In the genomic region with DNA sequence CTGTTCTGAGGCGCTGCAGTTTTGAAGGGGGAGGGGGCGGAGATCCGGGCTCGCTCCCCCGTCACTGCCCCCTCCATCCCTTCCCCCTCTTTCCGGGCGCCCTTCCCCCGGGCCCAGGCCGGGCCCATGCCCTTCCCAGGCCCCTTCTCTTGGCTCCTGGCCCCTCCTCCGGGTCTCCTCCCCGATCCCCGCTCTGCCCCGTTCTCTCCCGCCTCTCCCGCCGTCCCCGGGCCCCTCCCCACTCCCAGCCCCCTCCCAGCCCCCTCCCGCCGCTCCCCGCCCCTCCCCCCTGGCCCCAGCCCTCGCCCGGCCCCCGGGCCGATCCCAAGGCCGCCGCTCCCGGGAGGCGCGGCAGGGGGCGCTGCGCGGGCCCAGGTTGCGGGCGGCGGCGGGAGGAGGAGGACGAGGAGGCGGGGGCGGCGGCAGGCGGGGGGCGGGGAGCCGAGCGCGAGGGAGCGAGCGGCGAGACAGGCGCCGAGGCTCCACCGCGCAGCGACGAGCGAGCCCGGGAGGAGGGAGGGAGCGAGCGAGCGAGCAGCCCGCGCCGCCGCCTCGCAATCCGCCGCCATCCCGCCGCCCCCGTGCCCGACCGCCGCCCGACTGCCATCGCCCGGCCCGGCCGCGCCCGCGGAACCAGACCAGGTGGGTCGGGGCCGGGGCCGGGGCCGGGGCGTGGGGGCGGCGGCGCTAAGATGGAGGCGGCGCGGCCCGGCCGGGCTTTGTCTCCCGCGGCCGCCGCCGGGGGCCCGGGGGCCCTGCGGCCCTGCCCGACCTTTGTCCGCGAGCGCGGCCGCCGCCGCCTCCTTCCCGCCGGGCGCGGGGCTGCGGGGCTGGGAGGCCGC, we compare ENCODE assay signal across 8 cellular contexts. TPM values are rescaled to one million over a fixed set of nuclear protein-coding genes. Genes with fewer than 3 reads are reported as not detected.
DNase-seq lines count a peak whose midpoint lies in the region; ATAC-seq and TF ChIP-seq lines count a peak whose summit lies in the region.

Gene PRRC2B (plus strand): TSS at position 465 of the 842 bp plus-strand sequence. CDS start 36,059 bp downstream, outside the sequence.

- TF ChIP-seq CTCF in Peyer's patch (IDR thresholded peaks at IDR 0.05) = peak in 5 of 6 experiments; percentile 24 to 75 (median 60)
- TF ChIP-seq CTCF in fibroblast of lung (conservative IDR thresholded peaks at IDR 0.05 in 1 of 2, IDR thresholded peaks at IDR 0.05 in 1 of 2; ENCODE audit: low read depth in 1 of 2, low read length in 2 of 2) = peak in 1 of 2 donors; percentile 27

- peak; percentile 77 to 87 (median 81) for DNase-seq in CD4-positive, CD25-positive, alpha-beta regulatory T cell
- DNase-seq in Peyer's patch = peak; percentile 84 to 92 (median 90)
- peak; percentile 72 to 82 for DNase-seq in activated T-helper 1 cell treated with anti-CD3 and anti-CD28 coated beads, Interleukin-2, amount 50 U/mL, for 16 hours (ENCODE audit: low read depth in 1 of 2, low spot score in 1 of 2)
- peak; percentile 70 to 77 for DNase-seq in fibroblast of lung (ENCODE audit: low read depth in 2 of 2)
- DNase-seq in naive B cell = peak; percentile 82

- H3K36me3 Mint-ChIP-seq in CD4-positive, CD25-positive, alpha-beta regulatory T cell = no peaks in the 10 kb centered on the region
- H3K36me3 Mint-ChIP-seq in naive B cell = no peaks in the 10 kb centered on the region
- no peaks in the 10 kb centered on the region for H3K36me3 Mint-ChIP-seq in stimulated activated memory B cell treated with anti-CD40 and anti-IgM and Interleukin-4, amounts not matched to agents 10 μg/mL and 1 μg/mL and 100 μg/mL, for 72 hours

- peak within 1 kb of the TSS; percentile 92 to 95 (median 94) for H3K4me3 Mint-ChIP-seq in CD4-positive, CD25-positive, alpha-beta regulatory T cell
- H3K4me3 Mint-ChIP-seq in naive B cell = peak within 1 kb of the TSS; percentile 79 to 95 (median 94)
- H3K4me3 Mint-ChIP-seq in stimulated activated memory B cell treated with anti-CD40 and anti-IgM and Interleukin-4, amounts not matched to agents 10 μg/mL and 1 μg/mL and 100 μg/mL, for 72 hours = peak within 1 kb of the TSS; percentile 88

- peak within 1 kb of the TSS; percentile 24 for H2AFZ ChIP-seq in fibroblast of lung (ENCODE audit: low read length)

- no peaks in the 10 kb centered on the region for H3K9me3 ChIP-seq in CD4-positive, CD25-positive, alpha-beta regulatory T cell (ENCODE audit: control insufficient read depth in 2 of 2, low read length in 2 of 2)
- H3K9me3 ChIP-seq in HUES6 (ENCODE audit: control insufficient read depth, insufficient read depth, low read depth, low read length) (no peaks in the 10 kb centered on the region), Peyer's patch (no peaks in the 10 kb centered on the region), fibroblast of lung (ENCODE audit: control insufficient read depth, insufficient read depth, low read depth, low read length) (no peaks in the 10 kb centered on the region)

- peak within 1 kb of the TSS; percentile 88 for H3K9ac ChIP-seq in HUES6 (ENCODE audit: low read length)
- peak within 1 kb of the TSS; percentile 87 for H3K9ac ChIP-seq in fibroblast of lung (ENCODE audit: insufficient read depth, low read length)

- peak within 1 kb of the TSS; percentile 96 to 97 (median 97) for H3K27ac Mint-ChIP-seq in CD4-positive, CD25-positive, alpha-beta regulatory T cell
- peak within 1 kb of the TSS; percentile 89 to 99 (median 98) for H3K27ac Mint-ChIP-seq in naive B cell
- H3K27ac Mint-ChIP-seq in stimulated activated memory B cell treated with anti-CD40 and anti-IgM and Interleukin-4, amounts not matched to agents 10 μg/mL and 1 μg/mL and 100 μg/mL, for 72 hours = peak within 1 kb of the TSS; percentile 86

- H3K79me2 ChIP-seq in fibroblast of lung (ENCODE audit: control insufficient read depth, insufficient read depth, low read length) = peaks cover 43% of the 10 kb centered on the region

- H3K9me3 Mint-ChIP-seq in CD4-positive, CD25-positive, alpha-beta regulatory T cell = peaks cover 0 to 1% (median 0%) of the 10 kb centered on the region in 7 donors
- no peaks in the 10 kb centered on the region for H3K9me3 Mint-ChIP-seq in naive B cell
- no peaks in the 10 kb centered on the region for H3K9me3 Mint-ChIP-seq in stimulated activated memory B cell treated with anti-CD40 and anti-IgM and Interleukin-4, amounts not matched to agents 10 μg/mL and 1 μg/mL and 100 μg/mL, for 72 hours

- H3K4me1 ChIP-seq in CD4-positive, CD25-positive, alpha-beta regulatory T cell (ENCODE audit: control insufficient read depth, insufficient read depth, low read length, poor library complexity, severe bottlenecking) = peaks cover 52% of the 10 kb centered on the region
- H3K4me1 ChIP-seq in HUES6 (ENCODE audit: control insufficient read depth, insufficient read depth, low read length) (peaks cover 46% of the 10 kb centered on the region), Peyer's patch (peaks cover 0 to 36% (median 29%) of the 10 kb centered on the region in 4 donors), fibroblast of lung (ENCODE audit: control insufficient read depth, extremely low read depth, insufficient read depth, low read length) (peaks cover 25% of the 10 kb centered on the region)

- H3K4me1 Mint-ChIP-seq in CD4-positive, CD25-positive, alpha-beta regulatory T cell = peaks cover 21 to 50% (median 41%) of the 10 kb centered on the region in 4 donors
- H3K4me1 Mint-ChIP-seq in naive B cell = peaks cover 43 to 48% (median 45%) of the 10 kb centered on the region in 3 donors
- peaks cover 48% of the 10 kb centered on the region for H3K4me1 Mint-ChIP-seq in stimulated activated memory B cell treated with anti-CD40 and anti-IgM and Interleukin-4, amounts not matched to agents 10 μg/mL and 1 μg/mL and 100 μg/mL, for 72 hours

- no peaks in the 10 kb centered on the region for H3K36me3 ChIP-seq in CD4-positive, CD25-positive, alpha-beta regulatory T cell (ENCODE audit: control insufficient read depth, insufficient read depth, low read length)
- peaks cover 6% of the 10 kb centered on the region; the same call in 1 of the 2 replicates for H3K36me3 ChIP-seq in HUES6 (ENCODE audit: control insufficient read depth, insufficient read depth, low read length)
- no peaks in the 10 kb centered on the region for H3K36me3 ChIP-seq in Peyer's patch
- H3K36me3 ChIP-seq in fibroblast of lung (ENCODE audit: control insufficient read depth, insufficient read depth, low read length) = no peaks in the 10 kb centered on the region

- no peaks in the 10 kb centered on the region for H3K27me3 Mint-ChIP-seq in CD4-positive, CD25-positive, alpha-beta regulatory T cell
- no peaks in the 10 kb centered on the region for H3K27me3 Mint-ChIP-seq in naive B cell
- no peaks in the 10 kb centered on the region for H3K27me3 Mint-ChIP-seq in stimulated activated memory B cell treated with anti-CD40 and anti-IgM and Interleukin-4, amounts not matched to agents 10 μg/mL and 1 μg/mL and 100 μg/mL, for 72 hours

- peak; percentile 53 to 62 for ATAC-seq in CD4-positive, CD25-positive, alpha-beta regulatory T cell (ENCODE audit: low read depth in 2 of 2)
- ATAC-seq in GM19452 (IDR thresholded peaks at IDR 0.05; ENCODE audit: unreplicated experiment) = peak; percentile 40
- peak; percentile 49 to 59 for ATAC-seq in naive B cell (ENCODE audit: low read depth in 2 of 2)
- peak; percentile 79 for ATAC-seq in stimulated activated memory B cell treated with anti-CD40 and anti-IgM and Interleukin-4, amounts not matched to agents 10 μg/mL and 1 μg/mL and 100 μg/mL, for 72 hours

- H3K4me2 ChIP-seq in fibroblast of lung (ENCODE audit: extremely low read depth, insufficient read depth, low read length) = peak within 1 kb of the TSS; percentile 97

- peak within 1 kb of the TSS; percentile 88 for H3K27ac ChIP-seq in CD4-positive, CD25-positive, alpha-beta regulatory T cell (ENCODE audit: insufficient read depth, low read length, poor library complexity, severe bottlenecking)
- H3K27ac ChIP-seq in HUES6 (ENCODE audit: low read depth, low read length) (peak within 1 kb of the TSS; percentile 91), Peyer's patch (peak within 1 kb of the TSS; percentile 96 to 99 (median 97)), fibroblast of lung (ENCODE audit: insufficient read depth, low read length) (peak within 1 kb of the TSS; percentile 78)

- H3K4me3 ChIP-seq in CD4-positive, CD25-positive, alpha-beta regulatory T cell (ENCODE audit: low read depth, low read length) = peak within 1 kb of the TSS; percentile 88
- H3K4me3 ChIP-seq in HUES6 (ENCODE audit: low read depth, low read length) (peak within 1 kb of the TSS; percentile 81), Peyer's patch (peak within 1 kb of the TSS; percentile 79 to 94 (median 86)), fibroblast of lung (replicated peaks in 1 of 4; ENCODE audit: control extremely low read depth in 1 of 4, insufficient read depth in 1 of 4, low read depth in 3 of 4, low read length in 4 of 4) (peak within 1 kb of the TSS; percentile 68 to 90 (median 80))

- H4K20me1 ChIP-seq in fibroblast of lung (ENCODE audit: control insufficient read depth, extremely low read depth, insufficient read depth, low read length) = peaks cover 5% of the 10 kb centered on the region

- peak in 1 of 2 donors; percentile 49 for TF ChIP-seq POLR2A in Peyer's patch (IDR thresholded peaks at IDR 0.05)

- no peaks in the 10 kb centered on the region for H3K27me3 ChIP-seq in CD4-positive, CD25-positive, alpha-beta regulatory T cell (ENCODE audit: control insufficient read depth, insufficient read depth, low read length)
- H3K27me3 ChIP-seq in HUES6 (ENCODE audit: control insufficient read depth, insufficient read depth, low read length) (no peaks in the 10 kb centered on the region), Peyer's patch (no peaks in the 10 kb centered on the region), fibroblast of lung (ENCODE audit: control insufficient read depth, insufficient read depth, low read length) (no peaks in the 10 kb centered on the region)

RNA-seq across cellular contexts. Expression of gene PRRC2B, which starts in this region (rescaled TPM):
- 239 TPM for total RNA-seq in CD4-positive, CD25-positive, alpha-beta regulatory T cell
- 10 to 100 TPM in 1 of 4 donors, 1 to 10 TPM in 3; 8.1 to 10.3 (median 9.5) TPM for polyA plus RNA-seq in CD4-positive, CD25-positive, alpha-beta regulatory T cell
- total RNA-seq in Peyer's patch (100 to 1,000 TPM; 109 to 174 (median 149) TPM), fibroblast of lung (51.4 and 66.4 TPM in 2 replicates)
- polyA plus RNA-seq in fibroblast of lung (29.7 and 29.9 TPM in 2 replicates), naive B cell (ENCODE audit: low read depth in 6 of 6) (10 to 100 TPM in 5 of 6 donors, 1 to 10 TPM in 1; 6.9 to 52.8 (median 15.4) TPM)
- 47.1 and 74.6 TPM in 2 replicates for polyA plus RNA-seq in fibroblast of lung (2012)
- 120 and 241 TPM in 2 replicates for polyA minus RNA-seq in fibroblast of lung (ENCODE audit: low replicate concordance)

Comparison
In these comparisons a context has a peak if more than half of its experiments do, and no peak if none do; other contexts are left out.
1. Peak in every context shown above with its lines: DNase-seq, ATAC-seq, H3K4me3 ChIP-seq and H3K27ac ChIP-seq.